ENCODE assay signal across 1 cellular context in genomic region chr15:75903331-75904240, GRCh38.
TF ChIP-seq lines count a peak whose summit lies in the region.

Gene FBXO22, plus strand, starts transcription at chr15:75903878. Its CDS starts 86 bp downstream, at chr15:75903964.

TF ChIP-seq in K562, 482 proteins besides CTCF, POLR2A, EP300 and RAD21 (continued from another document and continues in another):
- TF ChIP-seq ATF1 (CRISPR knock-in tag; IDR thresholded peaks at IDR 0.05): 0 out of 2 replicates have a peak, but pooled peaks have one; percentile 27
- TF ChIP-seq ATF1 (tag; IDR thresholded peaks at IDR 0.05): peak; percentile 86
- TF ChIP-seq CEBPG (CRISPR knock-in tag; IDR thresholded peaks at IDR 0.05): peak; percentile 80
- peak in 1 of 2 experiments; percentile 60; a peak in 1 of 4 replicates for TF ChIP-seq CEBPG (tag; conservative IDR thresholded peaks at IDR 0.05 in 1 of 2, IDR thresholded peaks at IDR 0.05 in 1 of 2)
- no peak for TF ChIP-seq DEAF1 (CRISPR knock-in tag; IDR thresholded peaks at IDR 0.05)
- peak; percentile 64; the same call in 1 of the 2 replicates for TF ChIP-seq ZKSCAN1 (IDR thresholded peaks at IDR 0.05; ENCODE audit: low read depth, low read length)
- TF ChIP-seq SMC3 (conservative IDR thresholded peaks at IDR 0.05; ENCODE audit: insufficient read depth, low read depth, low read length): no peak
- no peak for TF ChIP-seq ZNF589 (CRISPR knock-in tag; IDR thresholded peaks at IDR 0.05; ENCODE audit: low read depth)
- TF ChIP-seq ZC3H4 (CRISPR knock-in tag; IDR thresholded peaks at IDR 0.05; ENCODE audit: borderline replicate concordance): no peak
- no peak for TF ChIP-seq MTF1 (CRISPR knock-in tag; IDR thresholded peaks at IDR 0.05; ENCODE audit: borderline replicate concordance)
- TF ChIP-seq CLOCK (CRISPR knock-in tag; IDR thresholded peaks at IDR 0.05; ENCODE audit: borderline replicate concordance): no peak
- TF ChIP-seq PCBP1 (IDR thresholded peaks at IDR 0.05; ENCODE audit: low read depth, low read length, poor library complexity, severe bottlenecking): peak; percentile 95
- no peak for TF ChIP-seq IFI16 (CRISPR knock-in tag; IDR thresholded peaks at IDR 0.05)
- no peak for TF ChIP-seq PHB2 (IDR thresholded peaks at IDR 0.05; ENCODE audit: low read depth)
- no peak for TF ChIP-seq CTCFL (IDR thresholded peaks at IDR 0.05; ENCODE audit: borderline replicate concordance, insufficient read depth, low read depth, low read length, poor library complexity, severe bottlenecking)
- TF ChIP-seq ZNF282 (CRISPR knock-in tag; IDR thresholded peaks at IDR 0.05): no peak
- TF ChIP-seq RAD51 (IDR thresholded peaks at IDR 0.05; ENCODE audit: borderline replicate concordance, low read depth): no peak
- TF ChIP-seq KLF13 (tag; IDR thresholded peaks at IDR 0.05; ENCODE audit: borderline replicate concordance, low read depth): peak; percentile 99
- peak; percentile 34; the same call in 1 of the 2 replicates for TF ChIP-seq ATF2 (CRISPR knock-in tag; IDR thresholded peaks at IDR 0.05)
- TF ChIP-seq ZNF695 (CRISPR knock-in tag; IDR thresholded peaks at IDR 0.05): no peak
- 0 out of 2 replicates have a peak, but pooled peaks have one; percentile 4 for TF ChIP-seq THAP7 (CRISPR knock-in tag; IDR thresholded peaks at IDR 0.05)
- TF ChIP-seq REST (CRISPR knock-in tag; IDR thresholded peaks at IDR 0.05; ENCODE audit: low read depth): peak; percentile 80; the same call in 1 of the 2 replicates
- no peak for TF ChIP-seq ZNF444 (CRISPR knock-in tag; IDR thresholded peaks at IDR 0.05)
- TF ChIP-seq ZBTB5 (IDR thresholded peaks at IDR 0.05): no peak
- 0 out of 2 replicates have a peak, but pooled peaks have one; percentile 41 for TF ChIP-seq ZBTB17 (CRISPR knock-in tag; IDR thresholded peaks at IDR 0.05)
- no peak for TF ChIP-seq ARHGAP35 (IDR thresholded peaks at IDR 0.05; ENCODE audit: partially characterized antibody)
- TF ChIP-seq KAT7 (CRISPR knock-in tag; IDR thresholded peaks at IDR 0.05; ENCODE audit: borderline replicate concordance): peak; percentile 87; the same call in 1 of the 2 replicates
- no peak for TF ChIP-seq GATAD2A (IDR thresholded peaks at IDR 0.05)
- no peak for TF ChIP-seq CHD4 (IDR thresholded peaks at IDR 0.05; ENCODE audit: insufficient read depth, insufficient replicate concordance, low read depth, low read length, poor library complexity, severe bottlenecking)
- no peak for TF ChIP-seq NFYB (IDR thresholded peaks at IDR 0.05; ENCODE audit: extremely low read depth, insufficient read length)
- no peak for TF ChIP-seq MCM5 (IDR thresholded peaks at IDR 0.05; ENCODE audit: low read depth)
- TF ChIP-seq STAT5B (CRISPR knock-in tag; IDR thresholded peaks at IDR 0.05): no peak
- no peak for TF ChIP-seq THRA (IDR thresholded peaks at IDR 0.05)
- no peak for TF ChIP-seq ZNF512 (tag; IDR thresholded peaks at IDR 0.05)
- no peak for TF ChIP-seq LARP7 (IDR thresholded peaks at IDR 0.05)
- TF ChIP-seq BACH1 (tag; IDR thresholded peaks at IDR 0.05): no peak
- TF ChIP-seq ETV5 (CRISPR knock-in tag; IDR thresholded peaks at IDR 0.05; ENCODE audit: low read depth): peak; percentile 73; the same call in 1 of the 2 replicates
- TF ChIP-seq KDM4B (IDR thresholded peaks at IDR 0.05; ENCODE audit: borderline replicate concordance in 2 of 2, low read depth in 1 of 2): peak in 1 of 2 experiments; percentile 92; a peak in 1 of 4 replicates
- peak; percentile 99 for TF ChIP-seq GABPA (tag; conservative IDR thresholded peaks at IDR 0.05; ENCODE audit: low read depth)
- no peak for TF ChIP-seq ZNF408 (CRISPR knock-in tag; IDR thresholded peaks at IDR 0.05; ENCODE audit: low read depth)
- peak in 1 of 2 experiments; percentile 53; a peak in 1 of 3 replicates for TF ChIP-seq CBX3 (IDR thresholded peaks at IDR 0.05; ENCODE audit: borderline replicate concordance in 1 of 2, low read length in 2 of 2)
